ENCODE assay signal across 9 cellular contexts in the genomic region with DNA sequence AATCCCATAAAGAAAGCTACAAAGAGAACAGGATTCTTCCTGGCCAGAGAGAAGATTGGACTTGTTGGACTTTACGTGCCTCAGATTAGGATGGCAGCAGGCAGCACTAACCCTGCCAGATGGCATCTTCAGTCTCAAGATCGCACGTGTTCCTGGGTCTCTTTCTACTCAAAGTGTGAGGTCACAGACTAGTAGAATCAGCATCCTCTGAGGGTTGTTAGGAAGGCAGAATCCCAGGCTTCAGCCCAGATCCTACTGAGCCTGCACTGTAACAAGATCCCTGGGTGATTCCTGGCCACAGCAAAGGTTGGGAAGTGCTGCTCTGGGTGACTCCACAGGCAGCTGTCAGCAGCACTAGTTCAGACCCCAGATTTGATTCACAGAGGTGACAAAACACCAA. TPM values are rescaled to one million over a fixed set of nuclear protein-coding genes. Genes with fewer than 3 reads are reported as not detected.
A peak's percentile ranks its signal among the peaks of the same experiment; 100 is the strongest.
DNase-seq lines count a peak whose midpoint lies in the region; ATAC-seq, FAIRE-seq and TF ChIP-seq lines count a peak whose summit lies in the region.
"Had no signal": no experiment of that assay in that cellular context is flagged by ENCODE, and none has a peak within 500 bp of the region (broad histone marks: within the 10 kb centered on the region; RNA-seq: fewer than 3 reads in every experiment).

No MANE protein-coding gene starts in this region.

- H3K4me3 ChIP-seq in MG63 (no peak overlapping the region), cardiac fibroblast (replicated peaks in 1 of 2; ENCODE audit: low read depth in 2 of 2, low read length in 2 of 2) (no peak overlapping the region), HepG2 (replicated peaks in 1 of 3; ENCODE audit: insufficient read depth in 1 of 3, low read depth in 2 of 3, low read length in 3 of 3) (no peak overlapping the region), thyroid gland (replicated peaks in 1 of 3) (no peak overlapping the region)

- TF ChIP-seq EP300 in HepG2 (IDR thresholded peaks at IDR 0.05; ENCODE audit: low read depth in 2 of 2, low read length in 2 of 2), result no peak
- TF ChIP-seq EP300 in HepG2 (CRISPR knock-in tag; IDR thresholded peaks at IDR 0.05; ENCODE audit: borderline replicate concordance), result no peak

- BruUV-seq in HepG2 (replicated peaks; lab: Mats Ljungman, UMichigan), result no TSS peak

- 96% methylated on average over 3 of the region's 3 CpGs for WGBS in HepG2 (ENCODE audit: low lambda C conversion rate)
- WGBS in thyroid gland, 2 donors, result 65 to 86% methylated on average over 3 of the region's 3 CpGs

- H3K27me3 ChIP-seq in MG63 (no peaks in the 10 kb centered on the region), HepG2 (ENCODE audit: control insufficient read depth in 1 of 2, insufficient read depth in 2 of 2, low read length in 2 of 2) (no peaks in the 10 kb centered on the region), thyroid gland (no peaks in the 10 kb centered on the region)

- peaks cover 90% of the 10 kb centered on the region for H3K4me1 ChIP-seq in HepG2 (ENCODE audit: insufficient read depth, low read length)
- peaks cover 68 to 83% of the 10 kb centered on the region in 2 donors for H3K4me1 ChIP-seq in thyroid gland

- ATAC-seq in HepG2 (peak; percentile 10; the same call in 1 of the 3 replicates), GM19324 (IDR thresholded peaks at IDR 0.05; ENCODE audit: low FRiP score, unreplicated experiment) (no peak)
- ATAC-seq: activated CD8-positive, alpha-beta T cell treated with anti-CD3 and anti-CD28 coated beads, Interleukin-2, amount 10 ng/mL, durations not matched to agents 7 days and 5 days had no signal

- DNase-seq in MG63 (peak; percentile 54), cardiac fibroblast (ENCODE audit: low read depth in 2 of 2) (peak; percentile 49 to 50), HepG2 (ENCODE audit: low spot score) (no peak), thyroid gland (no peak), hypothalamus (lab: John Stamatoyannopoulos, UW) (no peak), iPS-NIHi7 (ENCODE audit: extremely low spot score) (no peak)
- DNase-seq: activated CD8-positive, alpha-beta T cell treated with anti-CD3 and anti-CD28 coated beads, Interleukin-2, amount 10 ng/mL, durations not matched to agents 7 days and 5 days had no signal

- no peak overlapping the region for H2AFZ ChIP-seq in HepG2 (ENCODE audit: low read length)

- in situ Hi-C loops in HepG2 (cut with HindIII; ENCODE audit: extremely low pct_ligation_motif_present, low pct_unique_long_range_greater_than_20kb), result no loop called here

- no peak overlapping the region for H3K9ac ChIP-seq in HepG2 (ENCODE audit: insufficient read depth, low read depth, low read length)

- H4K20me1 ChIP-seq in HepG2 (ENCODE audit: insufficient read depth, low read length), result peaks cover 91% of the 10 kb centered on the region

- CTCF ChIA-PET in HepG2 (lab: Yijun Ruan, JAX; ENCODE audit: low intra/inter-chr PET ratio, low total read pairs), result no interaction called here

- TF ChIP-seq RAD21 in HepG2 (CRISPR knock-in tag; IDR thresholded peaks at IDR 0.05), result no peak

- no peak for FAIRE-seq in HepG2 (lab: Jason Lieb, UNC)

- H3K9me3 ChIP-seq in MG63 (no peaks in the 10 kb centered on the region), HepG2 (ENCODE audit: low read length) (no peaks in the 10 kb centered on the region), thyroid gland (no peaks in the 10 kb centered on the region)

- 0 out of 4 replicates have a peak, but pooled peaks of 1 of the 2 experiments have one; percentile 19 for TF ChIP-seq POLR2A in HepG2 (IDR thresholded peaks at IDR 0.05; ENCODE audit: insufficient read depth in 1 of 2, low read depth in 2 of 2, low read length in 2 of 2)
- TF ChIP-seq POLR2A in thyroid gland (IDR thresholded peaks at IDR 0.05), result no peak

- POLR2A ChIA-PET in HepG2 (lab: Yijun Ruan, JAX), result interaction anchor here (1.4 to 1.7 kb wide), 2 partner anchors 37 to 345 kb away, joined by 4 read pairs; no protein-coding TSS in a partner anchor

- H3K79me2 ChIP-seq in HepG2 (ENCODE audit: insufficient read depth, low read length), result peaks cover 98% of the 10 kb centered on the region

- TF ChIP-seq CTCF in cardiac fibroblast (IDR thresholded peaks at IDR 0.05; ENCODE audit: low read depth, low read length) (no peak), HepG2 (CRISPR knock-in tag; IDR thresholded peaks at IDR 0.05) (no peak), thyroid gland (IDR thresholded peaks at IDR 0.05) (no peak)

- H3K36me3 ChIP-seq in MG63 (peaks cover 4% of the 10 kb centered on the region), HepG2 (replicated peaks in 1 of 2; ENCODE audit: control insufficient read depth in 1 of 2, insufficient read depth in 2 of 2, low read length in 2 of 2) (peaks cover 0 to 2% of the 10 kb centered on the region in 2 experiments; a peak in 1 of 5 replicates), thyroid gland (no peaks in the 10 kb centered on the region)

- intact Hi-C loops in HepG2 (cut with micrococcal nuclease; ENCODE audit: unreplicated experiment), result no loop called here
- intact Hi-C loops in thyroid gland (cut with DNase I), result no loop called here

- H3K27ac ChIP-seq in HepG2 (ENCODE audit: extremely low read length, insufficient read depth, low read length) (no peak overlapping the region), thyroid gland (peak overlapping the region in 2 of 3 donors; percentile 68 to 75)

- H3K4me2 ChIP-seq in HepG2 (ENCODE audit: low read depth, low read length), result no peak overlapping the region

TF ChIP-seq in HepG2, 621 proteins besides CTCF, POLR2A, EP300 and RAD21:
- TF ChIP-seq ZNF260 (CRISPR knock-in tag; IDR thresholded peaks at IDR 0.05; ENCODE audit: borderline replicate concordance, low read depth), result no peak
- TF ChIP-seq TBX2 (CRISPR knock-in tag; IDR thresholded peaks at IDR 0.05; ENCODE audit: borderline replicate concordance), result 0 out of 2 replicates have a peak, but pooled peaks have one; percentile 7
- 0 out of 2 replicates have a peak, but pooled peaks have one; percentile 4 for TF ChIP-seq FOSL2 (CRISPR knock-in tag; IDR thresholded peaks at IDR 0.05)
- no peak for TF ChIP-seq KLF9 (CRISPR knock-in tag; IDR thresholded peaks at IDR 0.05; ENCODE audit: low read depth)
- no peak for TF ChIP-seq ZNF564 (CRISPR knock-in tag; IDR thresholded peaks at IDR 0.05)
- TF ChIP-seq KMT2B (CRISPR knock-in tag; IDR thresholded peaks at IDR 0.05), result no peak
- no peak for TF ChIP-seq FOXA1 (IDR thresholded peaks at IDR 0.05)
- no peak for TF ChIP-seq FOXA1 (CRISPR knock-in tag; IDR thresholded peaks at IDR 0.05)

RNA-seq across cellular contexts. Expression of gene EPAS1, which starts 39.4 kb away (rescaled TPM):
- total RNA-seq in MG63 (2014; rRNA removed; shearing (Covaris generic); ENCODE audit: low replicate concordance), result 27.6 and 46.1 TPM in 2 replicates
- total RNA-seq in HepG2 (2016; rRNA removed; fragmentation: Illumina TruSeq; extraction: Trizol) (47.1 and 64.9 TPM in 2 replicates), thyroid gland (100 to 1,000 TPM; 124 to 563 (median 182) TPM)
- total RNA-seq in HepG2 (2016; cell fraction: cytosol; rRNA removed; fragmentation: Illumina TruSeq; extraction: Trizol; ENCODE audit: low read depth), result 15.6 and 21.2 TPM in 2 replicates
- 45.9 and 54.8 TPM in 2 replicates for total RNA-seq in HepG2 (2016; cell fraction: insoluble cytoplasmic fraction; rRNA removed; fragmentation: Illumina TruSeq; extraction: Trizol)
- total RNA-seq in HepG2 (2016; cell fraction: membrane; rRNA removed; fragmentation: Illumina TruSeq; extraction: Trizol), result 54.5 and 63.7 TPM in 2 replicates
- 54.3 and 61.3 TPM in 2 replicates for total RNA-seq in HepG2 (2016; cell fraction: nucleus; rRNA removed; fragmentation: Illumina TruSeq; extraction: Trizol)
- polyA plus RNA-seq in HepG2 (2011; rRNA removed), result 182 and 202 TPM in 2 replicates
- 62.2 and 87.1 TPM in 2 replicates for polyA plus RNA-seq in HepG2 (2011; cell fraction: cytosol; rRNA removed)
- polyA plus RNA-seq in HepG2 (2011; cell fraction: nucleus; rRNA removed), result 133 and 141 TPM in 2 replicates
- 97.8 and 103 TPM in 2 replicates for polyA plus RNA-seq in HepG2 (2012)
- 15.2 and 19.3 TPM in 2 replicates for polyA plus RNA-seq in HepG2 (2016; cell fraction: cytosol; fragmentation: Illumina TruSeq; extraction: Trizol; ENCODE audit: low read depth)
- 72.5 and 91.0 TPM in 2 replicates for polyA plus RNA-seq in HepG2 (2016; cell fraction: insoluble cytoplasmic fraction; fragmentation: Illumina TruSeq; extraction: Trizol; ENCODE audit: low read depth)
- 64.7 and 77.7 TPM in 2 replicates for polyA plus RNA-seq in HepG2 (2016; cell fraction: membrane; fragmentation: Illumina TruSeq; extraction: Trizol; ENCODE audit: low read depth)
- 74.5 and 82.8 TPM in 2 replicates for polyA plus RNA-seq in HepG2 (2016; cell fraction: nucleus; fragmentation: Illumina TruSeq; extraction: Trizol; ENCODE audit: insufficient read depth, low read depth)
- 156 and 217 TPM in 2 replicates for polyA minus RNA-seq in HepG2 (2011; rRNA and poly(A)+ RNA removed; ENCODE audit: low replicate concordance)
- 122 and 129 TPM in 2 replicates for polyA minus RNA-seq in HepG2 (2011; cell fraction: cytosol; rRNA and poly(A)+ RNA removed)
- 185 and 262 TPM in 2 replicates for polyA minus RNA-seq in HepG2 (2011; cell fraction: nucleus; rRNA and poly(A)+ RNA removed)
- polyA plus RNA-seq: IgD-negative memory B cell had no signal

Comparison
In these comparisons a context has a peak if more than half of its experiments do, and no peak if none do; other contexts are left out.
1. DNase-seq: peak in MG63 (single experiment) and cardiac fibroblast (2 of 2); none in HepG2 (single experiment), thyroid gland (0 of 2), hypothalamus (0 of 51) and iPS-NIHi7 (single experiment).